ENCODE assay signal across 35 cellular contexts in the genomic region with DNA sequence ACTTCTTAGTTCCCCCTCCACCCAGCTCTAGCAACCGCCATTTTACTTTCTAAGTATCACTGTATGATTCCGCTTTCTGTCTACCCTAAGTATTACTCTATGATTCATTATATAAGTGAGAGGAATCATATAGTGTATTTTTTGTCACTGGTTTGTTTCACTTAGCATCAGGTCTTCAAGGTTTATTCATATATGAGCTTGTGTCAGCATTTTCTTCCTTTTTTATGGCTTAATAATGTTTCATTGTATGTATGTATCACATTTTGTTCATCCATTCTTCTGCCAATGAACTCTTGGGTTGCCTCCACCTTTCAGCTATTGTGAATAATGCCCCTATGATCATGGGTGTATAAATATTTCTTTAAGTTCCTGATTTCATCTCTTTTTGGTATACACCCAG.
"Had no signal": no experiment of that assay in that cellular context is flagged by ENCODE, and none has a peak within 500 bp of the region (broad histone marks: within the 10 kb centered on the region; RNA-seq: fewer than 3 reads in every experiment).

No MANE protein-coding gene starts in this region.

- DNase-seq: Kasumi-1, MG63, MM.1S, MV-4-11, NCI-H1048, NCI-H1092 treated with DMSO at 0.1 percent for 48 hours, NCI-H1105, NCI-H1105 treated with DMSO at 0.1 percent for 48 hours, NCI-H1417, NCI-H1417 treated with DMSO at 0.1 percent for 48 hours, NCI-H1436, NCI-H1436 treated with DMSO at 0.1 percent for 48 hours, NCI-H146, NCI-H1694, NCI-H1694 treated with DMSO at 0.1 percent for 48 hours, NCI-H187, NCI-H187 treated with DMSO at 0.1 percent for 48 hours, NCI-H1930, NCI-H2029, NCI-H2029 treated with DMSO at 0.1 percent for 48 hours, NCI-H2081, NCI-H2081 treated with DMSO at 0.1 percent for 48 hours, NCI-H2107, NCI-H2171, NCI-H2171 treated with DMSO at 0.1 percent for 48 hours, NCI-H2227 treated with DMSO at 0.1 percent for 48 hours, NCI-H226, NCI-H345, NCI-H446, NCI-H446 treated with DMSO at 0.1 percent for 48 hours, NCI-H510A, NCI-H510A treated with DMSO at 0.1 percent for 48 hours, NCI-H524, NCI-H524 treated with DMSO at 0.1 percent for 48 hours, NCI-H526 treated with DMSO at 0.1 percent for 48 hours had no signal

- H3K9me3 ChIP-seq: MG63 had no signal

- H3K4me3 ChIP-seq: MG63 had no signal

- H3K36me3 ChIP-seq: MG63 had no signal
